In genomic region chr4:150033937-150034336, GRCh38 we compare ENCODE assay signal across 1 cellular context.
TF ChIP-seq lines count a peak whose summit lies in the region.

No MANE protein-coding gene starts in this region.

TF ChIP-seq in GM23338, 12 proteins besides CTCF, POLR2A, EP300 and RAD21 (continued from another document):
- TF ChIP-seq ZNF462 (CRISPR knock-in tag; IDR thresholded peaks at IDR 0.05) (no peak), POLR2AphosphoS5 (IDR thresholded peaks at IDR 0.05; ENCODE audit: low read depth) (no peak), STAT1 (IDR thresholded peaks at IDR 0.05; ENCODE audit: unreplicated experiment) (no peak), NANOG (IDR thresholded peaks at IDR 0.05; ENCODE audit: borderline replicate concordance) (no peak), ETS1 (IDR thresholded peaks at IDR 0.05) (no peak)
